1 cellular context compared by ENCODE assay signal in genomic region chr19:38060346-38060745, GRCh38.
TF ChIP-seq lines count a peak whose summit lies in the region.

No MANE protein-coding gene starts in this region.

TF ChIP-seq in WTC11, 78 proteins besides CTCF, POLR2A, EP300 and RAD21 (continued from another document):
- TF ChIP-seq GTF2I (CRISPR knock-in tag; conservative IDR thresholded peaks at IDR 0.05) (no peak), KAT7 (CRISPR knock-in tag; IDR thresholded peaks at IDR 0.05; ENCODE audit: borderline replicate concordance) (no peak), EMX1 (CRISPR knock-in tag; IDR thresholded peaks at IDR 0.05) (no peak)
- TF ChIP-seq, protein P1, sequence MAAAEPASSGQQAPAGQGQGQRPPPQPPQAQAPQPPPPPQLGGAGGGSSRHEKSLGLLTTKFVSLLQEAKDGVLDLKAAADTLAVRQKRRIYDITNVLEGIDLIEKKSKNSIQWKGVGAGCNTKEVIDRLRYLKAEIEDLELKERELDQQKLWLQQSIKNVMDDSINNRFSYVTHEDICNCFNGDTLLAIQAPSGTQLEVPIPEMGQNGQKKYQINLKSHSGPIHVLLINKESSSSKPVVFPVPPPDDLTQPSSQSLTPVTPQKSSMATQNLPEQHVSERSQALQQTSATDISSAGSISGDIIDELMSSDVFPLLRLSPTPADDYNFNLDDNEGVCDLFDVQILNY (CRISPR knock-in tag; IDR thresholded peaks at IDR 0.05), result no peak
- TF ChIP-seq, protein P2, sequence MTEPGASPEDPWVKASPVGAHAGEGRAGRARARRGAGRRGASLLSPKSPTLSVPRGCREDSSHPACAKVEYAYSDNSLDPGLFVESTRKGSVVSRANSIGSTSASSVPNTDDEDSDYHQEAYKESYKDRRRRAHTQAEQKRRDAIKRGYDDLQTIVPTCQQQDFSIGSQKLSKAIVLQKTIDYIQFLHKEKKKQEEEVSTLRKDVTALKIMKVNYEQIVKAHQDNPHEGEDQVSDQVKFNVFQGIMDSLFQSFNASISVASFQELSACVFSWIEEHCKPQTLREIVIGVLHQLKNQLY (CRISPR knock-in tag; IDR thresholded peaks at IDR 0.05), result no peak
- TF ChIP-seq, protein P3, sequence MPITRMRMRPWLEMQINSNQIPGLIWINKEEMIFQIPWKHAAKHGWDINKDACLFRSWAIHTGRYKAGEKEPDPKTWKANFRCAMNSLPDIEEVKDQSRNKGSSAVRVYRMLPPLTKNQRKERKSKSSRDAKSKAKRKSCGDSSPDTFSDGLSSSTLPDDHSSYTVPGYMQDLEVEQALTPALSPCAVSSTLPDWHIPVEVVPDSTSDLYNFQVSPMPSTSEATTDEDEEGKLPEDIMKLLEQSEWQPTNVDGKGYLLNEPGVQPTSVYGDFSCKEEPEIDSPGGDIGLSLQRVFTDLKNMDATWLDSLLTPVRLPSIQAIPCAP (CRISPR knock-in tag; IDR thresholded peaks at IDR 0.05), result no peak
TF ChIP-seq in WTC11: peak in this region for 0.
